Comparison of ENCODE assay signal across 9 cellular contexts in genomic region chr4:52795533-52795932, GRCh38. TPM values are rescaled to one million over a fixed set of nuclear protein-coding genes. Genes with fewer than 3 reads are reported as not detected.
"Had no signal": no experiment of that assay in that cellular context is flagged by ENCODE, and none has a peak within 500 bp of the region (broad histone marks: within the 10 kb centered on the region; RNA-seq: fewer than 3 reads in every experiment).

No MANE protein-coding gene starts in this region.

- ATAC-seq: GM12878 had no signal

- H3K4me3 ChIP-seq: GM12878 had no signal

- DNase-seq: GDM1, GF-D8 had no signal

- FAIRE-seq: G401.6, GM12878, GM12891, GM12892, GM18507, GM19239 had no signal

RNA-seq across cellular contexts. Expression of gene ERVMER34-1, which starts 44.3 kb away (rescaled TPM):
- total RNA-seq: G401, GM12878 had no signal
- polyA plus RNA-seq: GM12878 had no signal
